20 cellular contexts compared by ENCODE assay signal in genomic region chr9:93117924-93118862, GRCh38. TPM values are rescaled to one million over a fixed set of nuclear protein-coding genes. Genes with fewer than 3 reads are reported as not detected.
DNase-seq lines count a peak whose midpoint lies in the region; ATAC-seq, FAIRE-seq and TF ChIP-seq lines count a peak whose summit lies in the region.
"Had no signal": no experiment of that assay in that cellular context is flagged by ENCODE, and none has a peak within 500 bp of the region (broad histone marks: within the 10 kb centered on the region; RNA-seq: fewer than 3 reads in every experiment).

No MANE protein-coding gene starts in this region.

- no peak overlapping the region for H2AFZ ChIP-seq in HepG2 (ENCODE audit: low read length)

- H3K27ac Mint-ChIP-seq in T-helper 17 cell, result peak overlapping the region; percentile 85
- peak overlapping the region; percentile 77 for H3K27ac Mint-ChIP-seq in stimulated activated memory B cell treated with anti-CD40 and anti-IgM and Interleukin-4, amounts not matched to agents 10 μg/mL and 1 μg/mL and 100 μg/mL, for 72 hours

- no peak overlapping the region for H3K4me2 ChIP-seq in HepG2 (ENCODE audit: low read depth, low read length)
- H3K4me2 ChIP-seq: smooth muscle cell had no signal

- H3K9me3 ChIP-seq in T-helper 17 cell (ENCODE audit: control insufficient read depth, low read length, poor library complexity, severe bottlenecking) (no peaks in the 10 kb centered on the region), HepG2 (ENCODE audit: low read length) (no peaks in the 10 kb centered on the region)
- H3K9me3 ChIP-seq: suprapubic skin had no signal

- no peak overlapping the region for H3K4me3 ChIP-seq in HepG2 (replicated peaks in 1 of 3; ENCODE audit: insufficient read depth in 1 of 3, low read depth in 2 of 3, low read length in 3 of 3)
- H3K4me3 ChIP-seq: cardiac muscle cell, smooth muscle cell, suprapubic skin had no signal

- no peaks in the 10 kb centered on the region for H3K9me3 Mint-ChIP-seq in stimulated activated memory B cell treated with anti-CD40 and anti-IgM and Interleukin-4, amounts not matched to agents 10 μg/mL and 1 μg/mL and 100 μg/mL, for 72 hours
- H3K9me3 Mint-ChIP-seq: naive B cell had no signal

- no peak overlapping the region for H3K27ac ChIP-seq in HepG2 (ENCODE audit: extremely low read length, insufficient read depth, low read length)
- H3K27ac ChIP-seq: cardiac muscle cell, suprapubic skin had no signal

- POLR2A ChIA-PET in HepG2 (lab: Yijun Ruan, JAX), result interaction anchor here (2.9 to 13.7 kb wide), 3 partner anchors 9 to 181 kb away, joined by 11 to 195 read pairs (median 32); partner anchors contain the start of gene NINJ1

- TF ChIP-seq EP300 in HepG2 (IDR thresholded peaks at IDR 0.05; ENCODE audit: low read depth in 2 of 2, low read length in 2 of 2) (no peak), HepG2 (CRISPR knock-in tag; IDR thresholded peaks at IDR 0.05; ENCODE audit: borderline replicate concordance) (no peak)

- FAIRE-seq in HepG2 (lab: Jason Lieb, UNC), result no peak
- FAIRE-seq in H54 (lab: Jason Lieb, UNC), result no peak
- FAIRE-seq: endothelial cell of umbilical vein had no signal

- DNase-seq in activated CD8-positive, alpha-beta memory T cell treated with anti-CD3 and anti-CD28 coated beads for 24 hours, result peak; percentile 55
- no peak for DNase-seq in activated CD8-positive, alpha-beta memory T cell treated with anti-CD3 and anti-CD28 coated beads, Interleukin-2, amount 50 U/mL, for 48 hours
- DNase-seq in T-helper 17 cell, result peak in 1 of 3 donors; percentile 7
- no peak for DNase-seq in HepG2 (ENCODE audit: low spot score)
- no peak for DNase-seq in erythroblast (lab: John Stamatoyannopoulos, UW)
- DNase-seq in H54 (ENCODE audit: insufficient read length, low spot score), result no peak
- DNase-seq: activated CD4-positive, alpha-beta T cell treated with anti-CD3 and anti-CD28 coated beads, Interleukin-2, amount 50 U/mL, for 48 hours; activated naive CD4-positive, alpha-beta T cell treated with Interleukin-2 at 50 U/mL for 16 hours; DMS153; naive B cell; NCI-H1048; T-helper 9 cell had no signal

- H3K79me2 ChIP-seq in HepG2 (ENCODE audit: insufficient read depth, low read length), result no peaks in the 10 kb centered on the region

- in situ Hi-C loops in HepG2 (cut with HindIII; ENCODE audit: extremely low pct_ligation_motif_present, low pct_unique_long_range_greater_than_20kb), result no loop called here

- TF ChIP-seq RAD21 in HepG2 (CRISPR knock-in tag; IDR thresholded peaks at IDR 0.05), result no peak

- peaks cover 10 to 18% of the 10 kb centered on the region in 2 experiments; a peak in 4 of 5 replicates for H3K36me3 ChIP-seq in HepG2 (replicated peaks in 1 of 2; ENCODE audit: control insufficient read depth in 1 of 2, insufficient read depth in 2 of 2, low read length in 2 of 2)
- H3K36me3 ChIP-seq: cardiac muscle cell had no signal

- H3K4me1 ChIP-seq in HepG2 (ENCODE audit: insufficient read depth, low read length), result peaks cover 57% of the 10 kb centered on the region

- no peak for TF ChIP-seq CTCF in HepG2 (CRISPR knock-in tag; IDR thresholded peaks at IDR 0.05)

- BruUV-seq in HepG2 (replicated peaks; lab: Mats Ljungman, UMichigan), result TSS peak; percentile 40

- H3K9ac ChIP-seq in HepG2 (ENCODE audit: insufficient read depth, low read depth, low read length), result no peak overlapping the region

- no peak for ATAC-seq in T-helper 17 cell
- ATAC-seq in HepG2, result no peak
- ATAC-seq in stimulated activated memory B cell treated with anti-CD40 and anti-IgM and Interleukin-4, amounts not matched to agents 10 μg/mL and 1 μg/mL and 100 μg/mL, for 72 hours, result no peak
- ATAC-seq in GM21717 (IDR thresholded peaks at IDR 0.05; ENCODE audit: unreplicated experiment), result no peak
- ATAC-seq: Panc1 had no signal

- TF ChIP-seq POLR2A in HepG2 (IDR thresholded peaks at IDR 0.05; ENCODE audit: insufficient read depth in 1 of 2, low read depth in 2 of 2, low read length in 2 of 2), result no peak
- no peak for TF ChIP-seq POLR2A in erythroblast (IDR thresholded peaks at IDR 0.05; ENCODE audit: low read length)
- no peak for TF ChIP-seq POLR2A in H54 (IDR thresholded peaks at IDR 0.05; ENCODE audit: low read depth, low read length)

- CTCF ChIA-PET in HepG2 (lab: Yijun Ruan, JAX; ENCODE audit: low intra/inter-chr PET ratio, low total read pairs), result no interaction called here

- intact Hi-C loops in HepG2 (cut with micrococcal nuclease; ENCODE audit: unreplicated experiment), result no loop called here

- H3K4me3 Mint-ChIP-seq in T-helper 17 cell, result peak overlapping the region; percentile 83
- no peak overlapping the region for H3K4me3 Mint-ChIP-seq in stimulated activated memory B cell treated with anti-CD40 and anti-IgM and Interleukin-4, amounts not matched to agents 10 μg/mL and 1 μg/mL and 100 μg/mL, for 72 hours

- H4K20me1 ChIP-seq in HepG2 (ENCODE audit: insufficient read depth, low read length), result no peaks in the 10 kb centered on the region

- H3K27me3 Mint-ChIP-seq in T-helper 17 cell, result no peaks in the 10 kb centered on the region
- H3K27me3 Mint-ChIP-seq in stimulated activated memory B cell treated with anti-CD40 and anti-IgM and Interleukin-4, amounts not matched to agents 10 μg/mL and 1 μg/mL and 100 μg/mL, for 72 hours, result no peaks in the 10 kb centered on the region
- H3K27me3 Mint-ChIP-seq: naive B cell had no signal

- WGBS in HepG2 (ENCODE audit: low lambda C conversion rate), result 95% methylated on average over 12 of the region's 12 CpGs

- peaks cover 33% of the 10 kb centered on the region for H3K4me1 Mint-ChIP-seq in T-helper 17 cell
- H3K4me1 Mint-ChIP-seq in stimulated activated memory B cell treated with anti-CD40 and anti-IgM and Interleukin-4, amounts not matched to agents 10 μg/mL and 1 μg/mL and 100 μg/mL, for 72 hours, result peaks cover 41% of the 10 kb centered on the region

- peaks cover 4% of the 10 kb centered on the region for H3K36me3 Mint-ChIP-seq in T-helper 17 cell (ENCODE audit: low read depth)
- H3K36me3 Mint-ChIP-seq in stimulated activated memory B cell treated with anti-CD40 and anti-IgM and Interleukin-4, amounts not matched to agents 10 μg/mL and 1 μg/mL and 100 μg/mL, for 72 hours, result peaks cover 25% of the 10 kb centered on the region
- H3K36me3 Mint-ChIP-seq: naive B cell had no signal

- H3K27me3 ChIP-seq in HepG2 (ENCODE audit: control insufficient read depth in 1 of 2, insufficient read depth in 2 of 2, low read length in 2 of 2), result no peaks in the 10 kb centered on the region
- H3K27me3 ChIP-seq: cardiac muscle cell, suprapubic skin had no signal

RNA-seq across cellular contexts. Expression of gene NINJ1, which starts 15.9 kb away (rescaled TPM):
- total RNA-seq in T-helper 17 cell (100 to 1,000 TPM; 169 to 219 TPM), HepG2 (2016; rRNA removed; fragmentation: Illumina TruSeq; extraction: Trizol) (77.1 and 92.1 TPM in 2 replicates)
- 104 and 127 TPM in 2 replicates for total RNA-seq in HepG2 (2016; cell fraction: cytosol; rRNA removed; fragmentation: Illumina TruSeq; extraction: Trizol; ENCODE audit: low read depth)
- 66.8 and 94.8 TPM in 2 replicates for total RNA-seq in HepG2 (2016; cell fraction: insoluble cytoplasmic fraction; rRNA removed; fragmentation: Illumina TruSeq; extraction: Trizol)
- total RNA-seq in HepG2 (2016; cell fraction: membrane; rRNA removed; fragmentation: Illumina TruSeq; extraction: Trizol), result 149 and 180 TPM in 2 replicates
- 48.9 and 58.7 TPM in 2 replicates for total RNA-seq in HepG2 (2016; cell fraction: nucleus; rRNA removed; fragmentation: Illumina TruSeq; extraction: Trizol)
- polyA plus RNA-seq in HepG2 (2011; rRNA removed), result 81.2 and 109 TPM in 2 replicates
- polyA plus RNA-seq in HepG2 (2011; cell fraction: cytosol; rRNA removed), result 83.2 and 110 TPM in 2 replicates
- polyA plus RNA-seq in HepG2 (2011; cell fraction: nucleus; rRNA removed), result 62.3 and 83.6 TPM in 2 replicates
- 77.3 and 145 TPM in 2 replicates for polyA plus RNA-seq in HepG2 (2012)
- 196 and 226 TPM in 2 replicates for polyA plus RNA-seq in HepG2 (2016; cell fraction: cytosol; fragmentation: Illumina TruSeq; extraction: Trizol; ENCODE audit: low read depth)
- polyA plus RNA-seq in HepG2 (2016; cell fraction: insoluble cytoplasmic fraction; fragmentation: Illumina TruSeq; extraction: Trizol; ENCODE audit: low read depth), result 104 and 130 TPM in 2 replicates
- polyA plus RNA-seq in HepG2 (2016; cell fraction: membrane; fragmentation: Illumina TruSeq; extraction: Trizol; ENCODE audit: low read depth), result 235 and 242 TPM in 2 replicates
- polyA plus RNA-seq in HepG2 (2016; cell fraction: nucleus; fragmentation: Illumina TruSeq; extraction: Trizol; ENCODE audit: insufficient read depth, low read depth), result 122 and 127 TPM in 2 replicates
- 22.5 and 101 TPM in 2 replicates for polyA minus RNA-seq in HepG2 (2011; rRNA and poly(A)+ RNA removed; ENCODE audit: low replicate concordance)
- polyA minus RNA-seq in HepG2 (2011; cell fraction: cytosol; rRNA and poly(A)+ RNA removed), result 26.1 and 26.7 TPM in 2 replicates
- polyA minus RNA-seq in HepG2 (2011; cell fraction: nucleus; rRNA and poly(A)+ RNA removed), result 17.8 and 21.8 TPM in 2 replicates

RNA-seq across cellular contexts. Expression of gene CARD19, which starts 22.2 kb away (rescaled TPM):
- total RNA-seq in T-helper 17 cell (10 to 100 TPM; 45.2 to 54.4 TPM), HepG2 (2016; rRNA removed; fragmentation: Illumina TruSeq; extraction: Trizol) (15.2 and 18.4 TPM in 2 replicates)
- 15.8 and 20.2 TPM in 2 replicates for total RNA-seq in HepG2 (2016; cell fraction: cytosol; rRNA removed; fragmentation: Illumina TruSeq; extraction: Trizol; ENCODE audit: low read depth)
- 18.6 and 20.5 TPM in 2 replicates for total RNA-seq in HepG2 (2016; cell fraction: insoluble cytoplasmic fraction; rRNA removed; fragmentation: Illumina TruSeq; extraction: Trizol)
- 17.3 and 29.5 TPM in 2 replicates for total RNA-seq in HepG2 (2016; cell fraction: membrane; rRNA removed; fragmentation: Illumina TruSeq; extraction: Trizol)
- 8.3 and 12.2 TPM in 2 replicates for total RNA-seq in HepG2 (2016; cell fraction: nucleus; rRNA removed; fragmentation: Illumina TruSeq; extraction: Trizol)
- 47.2 and 62.0 TPM in 2 replicates for polyA plus RNA-seq in HepG2 (2011; rRNA removed)
- polyA plus RNA-seq in HepG2 (2011; cell fraction: cytosol; rRNA removed), result 33.8 and 73.1 TPM in 2 replicates
- 101 and 106 TPM in 2 replicates for polyA plus RNA-seq in HepG2 (2011; cell fraction: nucleus; rRNA removed)
- polyA plus RNA-seq in HepG2 (2012), result 14.6 TPM in 2 replicates
- 16.0 and 27.0 TPM in 2 replicates for polyA plus RNA-seq in HepG2 (2016; cell fraction: cytosol; fragmentation: Illumina TruSeq; extraction: Trizol; ENCODE audit: low read depth)
- 14.7 and 18.5 TPM in 2 replicates for polyA plus RNA-seq in HepG2 (2016; cell fraction: insoluble cytoplasmic fraction; fragmentation: Illumina TruSeq; extraction: Trizol; ENCODE audit: low read depth)
- 13.4 and 18.5 TPM in 2 replicates for polyA plus RNA-seq in HepG2 (2016; cell fraction: membrane; fragmentation: Illumina TruSeq; extraction: Trizol; ENCODE audit: low read depth)
- 25.1 and 25.9 TPM in 2 replicates for polyA plus RNA-seq in HepG2 (2016; cell fraction: nucleus; fragmentation: Illumina TruSeq; extraction: Trizol; ENCODE audit: insufficient read depth, low read depth)
- 11.5 and 28.1 TPM in 2 replicates for polyA minus RNA-seq in HepG2 (2011; rRNA and poly(A)+ RNA removed; ENCODE audit: low replicate concordance)
- 14.0 and 17.6 TPM in 2 replicates for polyA minus RNA-seq in HepG2 (2011; cell fraction: cytosol; rRNA and poly(A)+ RNA removed)
- polyA minus RNA-seq in HepG2 (2011; cell fraction: nucleus; rRNA and poly(A)+ RNA removed), result 11.3 and 12.8 TPM in 2 replicates

RNA-seq across cellular contexts. Expression of gene SUSD3, which starts 59.7 kb away (rescaled TPM):
- total RNA-seq in T-helper 17 cell (10 to 100 TPM; 47.2 to 62.3 TPM), HepG2 (2016; rRNA removed; fragmentation: Illumina TruSeq; extraction: Trizol) (6.0 and 7.0 TPM in 2 replicates)
- 10.2 and 12.4 TPM in 2 replicates for total RNA-seq in HepG2 (2016; cell fraction: cytosol; rRNA removed; fragmentation: Illumina TruSeq; extraction: Trizol; ENCODE audit: low read depth)
- total RNA-seq in HepG2 (2016; cell fraction: insoluble cytoplasmic fraction; rRNA removed; fragmentation: Illumina TruSeq; extraction: Trizol), result 6.3 and 8.8 TPM in 2 replicates
- 10.0 and 14.6 TPM in 2 replicates for total RNA-seq in HepG2 (2016; cell fraction: membrane; rRNA removed; fragmentation: Illumina TruSeq; extraction: Trizol)
- 4.9 and 5.2 TPM in 2 replicates for total RNA-seq in HepG2 (2016; cell fraction: nucleus; rRNA removed; fragmentation: Illumina TruSeq; extraction: Trizol)
- 9.1 and 11.7 TPM in 2 replicates for polyA plus RNA-seq in HepG2 (2011; rRNA removed)
- 6.2 and 9.7 TPM in 2 replicates for polyA plus RNA-seq in HepG2 (2011; cell fraction: cytosol; rRNA removed)
- 4.6 and 5.9 TPM in 2 replicates for polyA plus RNA-seq in HepG2 (2011; cell fraction: nucleus; rRNA removed)
- 4.2 and 5.4 TPM in 2 replicates for polyA plus RNA-seq in HepG2 (2012)
- 12.5 and 16.5 TPM in 2 replicates for polyA plus RNA-seq in HepG2 (2016; cell fraction: cytosol; fragmentation: Illumina TruSeq; extraction: Trizol; ENCODE audit: low read depth)
- polyA plus RNA-seq in HepG2 (2016; cell fraction: insoluble cytoplasmic fraction; fragmentation: Illumina TruSeq; extraction: Trizol; ENCODE audit: low read depth), result 5.3 and 7.1 TPM in 2 replicates
- 12.6 and 14.6 TPM in 2 replicates for polyA plus RNA-seq in HepG2 (2016; cell fraction: membrane; fragmentation: Illumina TruSeq; extraction: Trizol; ENCODE audit: low read depth)
- 9.7 and 10.7 TPM in 2 replicates for polyA plus RNA-seq in HepG2 (2016; cell fraction: nucleus; fragmentation: Illumina TruSeq; extraction: Trizol; ENCODE audit: insufficient read depth, low read depth)
- polyA minus RNA-seq in HepG2 (2011; rRNA and poly(A)+ RNA removed; ENCODE audit: low replicate concordance), result 7.9 TPM in 1 of 2 replicates, not detected in the other
- polyA minus RNA-seq in HepG2 (2011; cell fraction: cytosol; rRNA and poly(A)+ RNA removed), result 1.8 and 2.8 TPM in 2 replicates
- polyA minus RNA-seq in HepG2 (2011; cell fraction: nucleus; rRNA and poly(A)+ RNA removed), result 0.90 and 0.99 TPM in 2 replicates
- total RNA-seq: cardiac muscle cell, endothelial cell of umbilical vein, glomerular endothelial cell, smooth muscle cell had no signal
- polyA plus RNA-seq: cardiac muscle cell, endothelial cell of umbilical vein had no signal
